In the genomic region with DNA sequence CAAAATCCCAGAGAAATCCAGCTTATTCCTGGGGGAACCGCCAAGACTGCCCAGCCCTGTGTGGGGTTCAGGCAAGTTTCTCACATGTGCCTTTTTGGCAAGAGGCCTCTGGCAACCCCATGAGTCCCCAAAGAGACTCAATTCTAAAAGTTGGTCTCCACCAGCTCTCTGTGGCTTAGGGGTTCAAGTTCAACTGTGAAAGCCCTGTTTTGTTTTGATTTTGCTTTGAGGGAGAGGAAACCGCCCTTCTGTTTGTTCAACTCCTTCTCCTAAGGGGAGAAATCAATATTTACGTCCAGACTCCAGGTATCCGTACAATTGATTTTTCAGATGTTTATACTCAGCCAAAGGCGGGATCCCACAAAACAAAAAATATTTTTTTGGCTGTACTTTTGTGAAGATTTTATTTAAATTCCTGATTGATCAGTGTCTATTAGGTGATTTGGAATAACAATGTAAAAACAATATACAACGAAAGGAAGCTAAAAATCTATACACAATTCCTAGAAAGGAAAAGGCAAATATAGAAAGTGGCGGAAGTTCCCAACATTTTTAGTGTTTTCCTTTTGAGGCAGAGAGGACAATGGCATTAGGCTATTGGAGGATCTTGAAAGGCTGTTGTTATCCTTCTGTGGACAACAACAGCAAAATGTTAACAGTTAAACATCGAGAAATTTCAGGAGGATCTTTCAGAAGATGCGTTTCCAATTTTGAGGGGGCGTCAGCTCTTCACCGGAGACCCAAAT, we compare ENCODE assay signal across 8 cellular contexts. TPM values are rescaled to one million over a fixed set of nuclear protein-coding genes. Genes with fewer than 3 reads are reported as not detected.
DNase-seq lines count a peak whose midpoint lies in the region; ATAC-seq and TF ChIP-seq lines count a peak whose summit lies in the region.

No MANE protein-coding gene starts in this region.

- H3K27me3 ChIP-seq in BJ (ENCODE audit: control insufficient read depth, insufficient read depth, low read length) (no peaks in the 10 kb centered on the region), Loucy (ENCODE audit: insufficient read depth, low read length, poor library complexity, severe bottlenecking) (peaks cover 11% of the 10 kb centered on the region), mesenchymal stem cell (ENCODE audit: control insufficient read depth in 1 of 2, insufficient read depth in 1 of 2, low read length in 2 of 2) (no peaks in the 10 kb centered on the region), upper lobe of left lung (no peaks in the 10 kb centered on the region)

- peak overlapping the region; percentile 82 for H2BK120ac ChIP-seq in mesenchymal stem cell (ENCODE audit: low read depth, low read length)

- H3K9me3 ChIP-seq in Loucy (ENCODE audit: insufficient read depth, low read depth, low read length) (no peaks in the 10 kb centered on the region), mesenchymal stem cell (ENCODE audit: control insufficient read depth, low read length) (no peaks in the 10 kb centered on the region), upper lobe of left lung (no peaks in the 10 kb centered on the region)

- H3K4me1 Mint-ChIP-seq in chondrocyte (ENCODE audit: low read depth), result peaks cover 68% of the 10 kb centered on the region

- peak overlapping the region; percentile 84 to 94 for H3K18ac ChIP-seq in mesenchymal stem cell (ENCODE audit: low read depth in 1 of 2, low read length in 2 of 2)

- H3K14ac ChIP-seq in mesenchymal stem cell (ENCODE audit: low read length in 2 of 2), result peak overlapping the region in 1 of 2 experiments; percentile 50

- H3K4me3 ChIP-seq in BJ (ENCODE audit: low read depth, low read length) (peak overlapping the region; percentile 63), Loucy (ENCODE audit: low read length, poor library complexity, severe bottlenecking) (peak overlapping the region; percentile 92), mesenchymal stem cell (ENCODE audit: insufficient read depth in 1 of 2, low read depth in 1 of 2, low read length in 2 of 2) (peak overlapping the region in 1 of 2 experiments; percentile 93), upper lobe of left lung (peak overlapping the region in 3 of 4 donors; percentile 60 to 83 (median 74))

- H2BK5ac ChIP-seq in mesenchymal stem cell (ENCODE audit: low read depth, low read length, poor library complexity, severe bottlenecking), result peak overlapping the region; percentile 35

- H3K27ac Mint-ChIP-seq in chondrocyte (ENCODE audit: unreplicated experiment), result peak overlapping the region; percentile 99

- H3K27ac ChIP-seq in mesenchymal stem cell (ENCODE audit: low read length, poor library complexity, severe bottlenecking) (peak overlapping the region; percentile 82), upper lobe of left lung (peak overlapping the region; percentile 92 to 100 (median 98))

- POLR2A ChIA-PET in BJ (lab: Charles Lee), result interaction anchor here (0.5 to 0.6 kb wide), 2 partner anchors 58 to 203 kb away, joined by 5 to 9 read pairs; no protein-coding TSS in a partner anchor

- H3F3A ChIP-seq in Loucy (ENCODE audit: low read depth), result no peaks in the 10 kb centered on the region

- no peak for DNase-seq in BJ (ENCODE audit: low read depth)
- DNase-seq in chondrocyte (ENCODE audit: low spot score), result no peak
- DNase-seq in mesenchymal stem cell, result peak; percentile 40
- no peak for DNase-seq in upper lobe of left lung
- no peak for DNase-seq in NK-92 (lab: John Stamatoyannopoulos, UW; ENCODE audit: unreplicated experiment)
- no peak for DNase-seq in SHP77 treated with DMSO at 0.1 percent for 48 hours (lab: John Stamatoyannopoulos, UW)

- no peaks in the 10 kb centered on the region for H3K27me3 Mint-ChIP-seq in chondrocyte (ENCODE audit: low read depth)

- no peaks in the 10 kb centered on the region for H3K36me3 Mint-ChIP-seq in chondrocyte (ENCODE audit: low read depth)

- H3K9me3 Mint-ChIP-seq in chondrocyte (ENCODE audit: low read depth), result no peaks in the 10 kb centered on the region

- H3K79me1 ChIP-seq in mesenchymal stem cell (replicated peaks; ENCODE audit: low read length, poor library complexity, severe bottlenecking), result no peaks in the 10 kb centered on the region

- TF ChIP-seq POLR2A in upper lobe of left lung (IDR thresholded peaks at IDR 0.05), result no peak

- peak overlapping the region; percentile 76 for H2AK5ac ChIP-seq in mesenchymal stem cell (ENCODE audit: low read length, severe bottlenecking)

- CTCF ChIA-PET in BJ (lab: Yijun Ruan, JAX), result interaction anchor here (0.7 to 2.8 kb wide), 5 partner anchors 50 to 152 kb away, joined by 3 to 16 read pairs (median 3); no protein-coding TSS in a partner anchor

- no peak overlapping the region for H3K23ac ChIP-seq in mesenchymal stem cell (ENCODE audit: low read length in 2 of 2)

- peak overlapping the region; percentile 91 for H3K4me3 Mint-ChIP-seq in chondrocyte (ENCODE audit: unreplicated experiment)

- peaks cover 32% of the 10 kb centered on the region for H4K20me1 ChIP-seq in Loucy (ENCODE audit: insufficient read depth, low read length, poor library complexity, severe bottlenecking)

- 15% methylated on average over 7 of the region's 11 CpGs for WGBS in mesenchymal stem cell
- 20 to 26% methylated on average over 11 of the region's 11 CpGs for WGBS in upper lobe of left lung, 2 donors

- no peak overlapping the region for H2AFZ ChIP-seq in Loucy (ENCODE audit: low read length)
- H2AFZ ChIP-seq in mesenchymal stem cell (ENCODE audit: low read depth, low read length), result no peak overlapping the region

- H3K79me2 ChIP-seq in Loucy (ENCODE audit: insufficient read depth, low read length), result peaks cover 51% of the 10 kb centered on the region

- peak overlapping the region; percentile 84 for H3K4me2 ChIP-seq in Loucy (ENCODE audit: low read depth, low read length, poor library complexity, severe bottlenecking)
- peak overlapping the region; percentile 67 for H3K4me2 ChIP-seq in mesenchymal stem cell (ENCODE audit: low read length, poor library complexity, severe bottlenecking)

- TF ChIP-seq CTCF in BJ (IDR thresholded peaks at IDR 0.05; ENCODE audit: insufficient read depth, low read depth, low read length) (no peak), Loucy (conservative IDR thresholded peaks at IDR 0.05; ENCODE audit: low read length) (no peak), chondrocyte (IDR thresholded peaks at IDR 0.05) (no peak), upper lobe of left lung (IDR thresholded peaks at IDR 0.05) (no peak)

- H3K4ac ChIP-seq in mesenchymal stem cell (ENCODE audit: low read depth in 1 of 2, low read length in 2 of 2), result peak overlapping the region; percentile 35 to 94

- peak overlapping the region; percentile 88 for H4K91ac ChIP-seq in mesenchymal stem cell (ENCODE audit: low read length)

- H3K4me1 ChIP-seq in Loucy (ENCODE audit: insufficient read depth, low read length, poor library complexity, severe bottlenecking) (peaks cover 33% of the 10 kb centered on the region), mesenchymal stem cell (ENCODE audit: control insufficient read depth, insufficient read depth, low read depth, low read length) (peaks cover 17% of the 10 kb centered on the region), upper lobe of left lung (peaks cover 50 to 66% (median 51%) of the 10 kb centered on the region in 4 donors)

- peak overlapping the region; percentile 28 to 63 for H2BK12ac ChIP-seq in mesenchymal stem cell (ENCODE audit: low read length in 2 of 2)

- no peaks in the 10 kb centered on the region for H3K9me2 ChIP-seq in Loucy (replicated peaks; ENCODE audit: low read depth, low read length)

- no peak overlapping the region for H2BK15ac ChIP-seq in mesenchymal stem cell (ENCODE audit: low read depth, poor library complexity, severe bottlenecking)

- no peak for TF ChIP-seq EP300 in upper lobe of left lung (IDR thresholded peaks at IDR 0.05)

- 0 out of 2 replicates have a peak, but pooled peaks cover 1% of the 10 kb centered on the region for H3K36me3 ChIP-seq in BJ (ENCODE audit: control insufficient read depth, insufficient read depth, low read length)
- peaks cover 9% of the 10 kb centered on the region; the same call in 1 of the 2 replicates for H3K36me3 ChIP-seq in Loucy (ENCODE audit: insufficient read depth, low read length)
- H3K36me3 ChIP-seq in mesenchymal stem cell (ENCODE audit: control insufficient read depth in 1 of 2, insufficient read depth in 2 of 2, low read depth in 1 of 2, low read length in 2 of 2), result peaks cover 10 to 20% of the 10 kb centered on the region in 2 experiments
- H3K36me3 ChIP-seq in upper lobe of left lung, result peaks cover 0 to 4% (median 2%) of the 10 kb centered on the region in 4 donors

- H4K8ac ChIP-seq in mesenchymal stem cell (ENCODE audit: low read length), result peak overlapping the region; percentile 71

- ATAC-seq in upper lobe of left lung (ENCODE audit: low FRiP score in 2 of 2), result no peak
- no peak for ATAC-seq in HG03469 (IDR thresholded peaks at IDR 0.05; ENCODE audit: unreplicated experiment)

- H3K9ac ChIP-seq in Loucy (ENCODE audit: low read depth, low read length, poor library complexity, severe bottlenecking) (peak overlapping the region; percentile 98), mesenchymal stem cell (ENCODE audit: low read length) (peak overlapping the region; percentile 95)

RNA-seq across cellular contexts. Expression of a gene that starts 0.6 kb away (rescaled TPM):
- polyA plus RNA-seq in BJ (2011; rRNA removed), result 20.2 and 60.0 TPM in 2 replicates
- polyA minus RNA-seq in BJ (2011; rRNA and poly(A)+ RNA removed), result 32.4 and 35.5 TPM in 2 replicates
- 76.8 to 121 TPM (median 117 TPM) in 3 replicates for total RNA-seq in chondrocyte
- 248 TPM for polyA plus RNA-seq in mesenchymal stem cell (2013, experiment 1 of 2)
- polyA plus RNA-seq in mesenchymal stem cell (2013, experiment 2 of 2), result 236 TPM
- total RNA-seq in upper lobe of left lung, result 100 to 1,000 TPM; 204 to 493 (median 234) TPM
